34 cellular contexts compared by ENCODE assay signal in genomic region chr14:43297794-43298193, GRCh38.
"Had no signal": no experiment of that assay in that cellular context is flagged by ENCODE, and none has a peak within 500 bp of the region (broad histone marks: within the 10 kb centered on the region; RNA-seq: fewer than 3 reads in every experiment).

No MANE protein-coding gene starts in this region.

- ATAC-seq: activated naive CD4-positive, alpha-beta T cell treated with anti-CD3 and anti-CD28 coated beads, Interleukin-2, amount 50 U/mL, for 72 hours; activated naive CD8-positive, alpha-beta T cell treated with anti-CD3 and anti-CD28 coated beads, Interleukin-2, amount 50 U/mL, for 24 hours; activated T-cell treated with anti-CD3 and anti-CD28 coated beads, Interleukin-2, amount 50 U/mL, for 4 hours; activated T-cell treated with anti-CD3 and anti-CD28 coated beads, Interleukin-2, amount 50 U/mL, for 72 hours; activated T-helper 17 cell treated with anti-CD3 and anti-CD28 coated beads, Interleukin-2, amount 50 U/mL, for 72 hours; body of pancreas had no signal

- H3K4me1 ChIP-seq: adrenal gland, ascending aorta, body of pancreas, breast epithelium had no signal

- H3K27ac ChIP-seq: adrenal gland, ascending aorta, body of pancreas, brain microvascular endothelial cell, breast epithelium, cardiac muscle cell had no signal

- H3K4me3 ChIP-seq: adrenal gland, ascending aorta, body of pancreas, breast epithelium, cardiac muscle cell had no signal

- H3K36me3 ChIP-seq: adrenal gland, ascending aorta, brain microvascular endothelial cell, breast epithelium, cardiac muscle cell had no signal

- DNase-seq: activated effector memory CD4-positive, alpha-beta T cell treated with anti-CD3 and anti-CD28 coated beads, Interleukin-2, amount 50 U/mL, for 16 hours; activated effector memory CD4-positive, alpha-beta T cell treated with Interleukin-2 at 50 U/mL for 16 hours; activated gamma-delta T cell; activated gamma-delta T cell treated with Interleukin-2 at 50 U/mL for 16 hours; activated naive CD4-positive, alpha-beta T cell; activated naive CD4-positive, alpha-beta T cell treated with anti-CD3 and anti-CD28 coated beads for 36 hours; activated naive CD4-positive, alpha-beta T cell treated with anti-CD3 and anti-CD28 coated beads, Interleukin-2, amount 10 ng/mL, durations not matched to agents 7 days and 5 days; activated naive CD4-positive, alpha-beta T cell treated with anti-CD3 and anti-CD28 coated beads, Interleukin-2, amount 50 U/mL, for 16 hours; activated naive CD4-positive, alpha-beta T cell treated with Interleukin-2 at 50 U/mL for 16 hours; activated naive CD8-positive, alpha-beta T cell treated with anti-CD3 and anti-CD28 coated beads for 36 hours; activated naive CD8-positive, alpha-beta T cell treated with anti-CD3 and anti-CD28 coated beads, Interleukin-2, amount 10 ng/mL, durations not matched to agents 7 days and 5 days; activated naive CD8-positive, alpha-beta T cell treated with anti-CD3 and anti-CD28 coated beads, Interleukin-2, amount 50 U/mL, for 24 hours; activated T-cell treated with anti-CD3 and anti-CD28 coated beads, Interleukin-2, amount 50 U/mL, for 1 hour; activated T-cell treated with anti-CD3 and anti-CD28 coated beads, Interleukin-2, amount 50 U/mL, for 24 hours; activated T-cell treated with anti-CD3 and anti-CD28 coated beads, Interleukin-2, amount 50 U/mL, for 4 hours; activated T-cell treated with anti-CD3 and anti-CD28 coated beads, Interleukin-2, amount 50 U/mL, for 48 hours; activated T-cell treated with anti-CD3 and anti-CD28 coated beads, Interleukin-2, amount 50 U/mL, for 72 hours; adrenal gland; amniotic stem cell; amygdala; anterior cingulate cortex; aorta; body of pancreas; brain microvascular endothelial cell; caudate nucleus; central memory CD4-positive, alpha-beta T cell; cerebellar nuclear complex had no signal

- H3K9me3 ChIP-seq: adrenal gland, ascending aorta, body of pancreas, breast epithelium had no signal

- H3K27me3 ChIP-seq: adrenal gland, ascending aorta, body of pancreas, brain microvascular endothelial cell, breast epithelium, cardiac muscle cell had no signal

- FAIRE-seq: astrocyte, bronchial epithelial cell had no signal
